In genomic region chr1:8073116-8073855, GRCh38 we compare ENCODE assay signal across 19 cellular contexts. TPM values are rescaled to one million over a fixed set of nuclear protein-coding genes. Genes with fewer than 3 reads are reported as not detected.
DNase-seq lines count a peak whose midpoint lies in the region; ATAC-seq, FAIRE-seq and TF ChIP-seq lines count a peak whose summit lies in the region.
"Had no signal": no experiment of that assay in that cellular context is flagged by ENCODE, and none has a peak within 500 bp of the region (broad histone marks: within the 10 kb centered on the region; RNA-seq: fewer than 3 reads in every experiment).

No MANE protein-coding gene starts in this region.

- H3K4me1 Mint-ChIP-seq in T-helper 17 cell: peaks cover 4% of the 10 kb centered on the region
- peaks cover 45% of the 10 kb centered on the region for H3K4me1 Mint-ChIP-seq in progenitor cell of endocrine pancreas (ENCODE audit: low read depth)

- H4K20me1 ChIP-seq in HepG2 (ENCODE audit: insufficient read depth, low read length): no peaks in the 10 kb centered on the region

- DNase-seq in HepG2 (ENCODE audit: low spot score) (no peak), right lobe of liver (no peak), T-helper 17 cell (no peak), progenitor cell of endocrine pancreas (ENCODE audit: low spot score, unreplicated experiment) (no peak), SHP77 (lab: John Stamatoyannopoulos, UW) (no peak), HuH-7.5 (ENCODE audit: low spot score) (no peak), NCI-H187 (lab: John Stamatoyannopoulos, UW) (no peak)
- DNase-seq: CD8-positive, alpha-beta T cell; DMS 273 treated with DMSO at 0.1 percent for 48 hours; GOT3; MG63; NCI-H1105; NCI-H1694 treated with DMSO at 0.1 percent for 48 hours; NCI-H748 treated with DMSO at 0.1 percent for 48 hours; PC-3; SIG-M5 had no signal

- FAIRE-seq in HepG2 (lab: Jason Lieb, UNC): no peak

- ATAC-seq in HepG2 (no peak), right lobe of liver (no peak), T-helper 17 cell (no peak), GM19467 (IDR thresholded peaks at IDR 0.05; ENCODE audit: unreplicated experiment) (no peak)
- ATAC-seq: CD8-positive, alpha-beta T cell; PC-3 had no signal

- POLR2A ChIA-PET in HepG2 (lab: Yijun Ruan, JAX): interaction anchor here (0.6 to 1.1 kb wide), 2 partner anchors 11 to 99 kb away, joined by 3 to 4 read pairs; no protein-coding TSS in a partner anchor

- H3K4me3 ChIP-seq in HepG2 (replicated peaks in 1 of 3; ENCODE audit: insufficient read depth in 1 of 3, low read depth in 2 of 3, low read length in 3 of 3): no peak overlapping the region
- no peak overlapping the region for H3K4me3 ChIP-seq in right lobe of liver
- H3K4me3 ChIP-seq: MG63 had no signal

- H3K9me3 ChIP-seq in HepG2 (ENCODE audit: low read length) (no peaks in the 10 kb centered on the region), right lobe of liver (no peaks in the 10 kb centered on the region), T-helper 17 cell (ENCODE audit: control insufficient read depth, low read length, poor library complexity, severe bottlenecking) (no peaks in the 10 kb centered on the region)
- H3K9me3 ChIP-seq: MG63 had no signal

- TF ChIP-seq EP300 in HepG2 (IDR thresholded peaks at IDR 0.05; ENCODE audit: low read depth in 2 of 2, low read length in 2 of 2): no peak
- TF ChIP-seq EP300 in HepG2 (CRISPR knock-in tag; IDR thresholded peaks at IDR 0.05; ENCODE audit: borderline replicate concordance): no peak

- H3K4me3 Mint-ChIP-seq in T-helper 17 cell (peak overlapping the region; percentile 15), progenitor cell of endocrine pancreas (ENCODE audit: low read depth) (no peak overlapping the region)
- H3K4me3 Mint-ChIP-seq: CD8-positive, alpha-beta T cell had no signal

- TF ChIP-seq RAD21 in HepG2 (CRISPR knock-in tag; IDR thresholded peaks at IDR 0.05): no peak

- BruUV-seq in HepG2 (replicated peaks; lab: Mats Ljungman, UMichigan): no TSS peak

- H3K27me3 Mint-ChIP-seq in T-helper 17 cell (peaks cover 25% of the 10 kb centered on the region), progenitor cell of endocrine pancreas (no peaks in the 10 kb centered on the region)

- TF ChIP-seq POLR2A in HepG2 (IDR thresholded peaks at IDR 0.05; ENCODE audit: insufficient read depth in 1 of 2, low read depth in 2 of 2, low read length in 2 of 2) (no peak), right lobe of liver (IDR thresholded peaks at IDR 0.05) (no peak)

- H3K79me2 ChIP-seq in HepG2 (ENCODE audit: insufficient read depth, low read length): peaks cover 5% of the 10 kb centered on the region

- in situ Hi-C loops in HepG2 (cut with HindIII; ENCODE audit: extremely low pct_ligation_motif_present, low pct_unique_long_range_greater_than_20kb): no loop called here

- no peak overlapping the region for H3K9ac ChIP-seq in HepG2 (ENCODE audit: insufficient read depth, low read depth, low read length)
- H3K9ac ChIP-seq: KMS-11 had no signal

- H2AFZ ChIP-seq in HepG2 (ENCODE audit: low read length): no peak overlapping the region

- intact Hi-C loops in HepG2 (cut with micrococcal nuclease; ENCODE audit: unreplicated experiment) (no loop called here), right lobe of liver (cut with DNase I) (no loop called here)

- CTCF ChIA-PET in HepG2 (lab: Yijun Ruan, JAX; ENCODE audit: low intra/inter-chr PET ratio, low total read pairs): no interaction called here

- H3K27me3 ChIP-seq in HepG2 (ENCODE audit: control insufficient read depth in 1 of 2, insufficient read depth in 2 of 2, low read length in 2 of 2) (no peaks in the 10 kb centered on the region), right lobe of liver (no peaks in the 10 kb centered on the region)
- H3K27me3 ChIP-seq: MG63 had no signal

- no peak overlapping the region for H3K27ac ChIP-seq in HepG2 (ENCODE audit: extremely low read length, insufficient read depth, low read length)
- H3K27ac ChIP-seq in right lobe of liver: no peak overlapping the region
- H3K27ac ChIP-seq: HL-60, KMS-11 had no signal

- no peak overlapping the region for H3K4me2 ChIP-seq in HepG2 (ENCODE audit: low read depth, low read length)
- H3K4me2 ChIP-seq: KMS-11 had no signal

- no peak for TF ChIP-seq CTCF in HepG2 (CRISPR knock-in tag; IDR thresholded peaks at IDR 0.05)
- TF ChIP-seq CTCF in right lobe of liver (IDR thresholded peaks at IDR 0.05): no peak
- TF ChIP-seq CTCF in progenitor cell of endocrine pancreas (IDR thresholded peaks at IDR 0.05; ENCODE audit: unreplicated experiment): no peak

- H3K9me3 Mint-ChIP-seq in progenitor cell of endocrine pancreas (ENCODE audit: low read depth): peaks cover 2% of the 10 kb centered on the region
- H3K9me3 Mint-ChIP-seq: CD8-positive, alpha-beta T cell had no signal

- H3K4me1 ChIP-seq in HepG2 (ENCODE audit: insufficient read depth, low read length): peaks cover 68% of the 10 kb centered on the region
- H3K4me1 ChIP-seq in right lobe of liver: peaks cover 0 to 14% (median 6%) of the 10 kb centered on the region in 4 donors

- H3K36me3 Mint-ChIP-seq in T-helper 17 cell (ENCODE audit: low read depth) (no peaks in the 10 kb centered on the region), progenitor cell of endocrine pancreas (ENCODE audit: insufficient read depth) (no peaks in the 10 kb centered on the region)
- H3K36me3 Mint-ChIP-seq: CD8-positive, alpha-beta T cell had no signal

- H3K36me3 ChIP-seq in HepG2 (replicated peaks in 1 of 2; ENCODE audit: control insufficient read depth in 1 of 2, insufficient read depth in 2 of 2, low read length in 2 of 2): no peaks in the 10 kb centered on the region
- H3K36me3 ChIP-seq in right lobe of liver: no peaks in the 10 kb centered on the region
- H3K36me3 ChIP-seq: MG63 had no signal

- WGBS in HepG2 (ENCODE audit: low lambda C conversion rate): 69% methylated on average over 7 of the region's 7 CpGs
- WGBS in right lobe of liver (ENCODE audit: insufficient coverage, low coverage, low lambda C conversion rate, missing lambda C conversion rate): 66% methylated on average over 6 of the region's 7 CpGs

- H3K27ac Mint-ChIP-seq in T-helper 17 cell: no peak overlapping the region
- H3K27ac Mint-ChIP-seq in progenitor cell of endocrine pancreas: peak overlapping the region; percentile 49
- H3K27ac Mint-ChIP-seq: CD8-positive, alpha-beta T cell had no signal

TF ChIP-seq in HepG2, 621 proteins besides CTCF, POLR2A, EP300 and RAD21:
- TF ChIP-seq CENPBD1 (CRISPR knock-in tag; IDR thresholded peaks at IDR 0.05; ENCODE audit: borderline replicate concordance, low read depth): no peak
- TF ChIP-seq ZKSCAN1 (IDR thresholded peaks at IDR 0.05; ENCODE audit: low read length): 0 out of 2 replicates have a peak, but pooled peaks have one; percentile 27

RNA-seq across cellular contexts. Expression of gene ERRFI1, which starts 47.2 kb away (rescaled TPM):
- total RNA-seq in HepG2 (2016; rRNA removed; fragmentation: Illumina TruSeq; extraction: Trizol): 84.4 and 99.5 TPM in 2 replicates
- total RNA-seq in HepG2 (2016; cell fraction: cytosol; rRNA removed; fragmentation: Illumina TruSeq; extraction: Trizol; ENCODE audit: low read depth): 16.2 and 17.9 TPM in 2 replicates
- 83.4 and 92.6 TPM in 2 replicates for total RNA-seq in HepG2 (2016; cell fraction: insoluble cytoplasmic fraction; rRNA removed; fragmentation: Illumina TruSeq; extraction: Trizol)
- total RNA-seq in HepG2 (2016; cell fraction: membrane; rRNA removed; fragmentation: Illumina TruSeq; extraction: Trizol): 72.5 and 74.8 TPM in 2 replicates
- 61.8 and 73.3 TPM in 2 replicates for total RNA-seq in HepG2 (2016; cell fraction: nucleus; rRNA removed; fragmentation: Illumina TruSeq; extraction: Trizol)
- polyA plus RNA-seq in HepG2 (2011; rRNA removed): 634 and 753 TPM in 2 replicates
- polyA plus RNA-seq in HepG2 (2011; cell fraction: cytosol; rRNA removed): 492 and 608 TPM in 2 replicates
- 300 and 467 TPM in 2 replicates for polyA plus RNA-seq in HepG2 (2011; cell fraction: nucleus; rRNA removed)
- polyA plus RNA-seq in HepG2 (2012): 335 and 494 TPM in 2 replicates
- polyA plus RNA-seq in HepG2 (2016; cell fraction: cytosol; fragmentation: Illumina TruSeq; extraction: Trizol; ENCODE audit: low read depth): 8.7 and 10.5 TPM in 2 replicates
- 102 and 107 TPM in 2 replicates for polyA plus RNA-seq in HepG2 (2016; cell fraction: insoluble cytoplasmic fraction; fragmentation: Illumina TruSeq; extraction: Trizol; ENCODE audit: low read depth)
- polyA plus RNA-seq in HepG2 (2016; cell fraction: membrane; fragmentation: Illumina TruSeq; extraction: Trizol; ENCODE audit: low read depth): 41.9 and 45.1 TPM in 2 replicates
- 110 and 117 TPM in 2 replicates for polyA plus RNA-seq in HepG2 (2016; cell fraction: nucleus; fragmentation: Illumina TruSeq; extraction: Trizol; ENCODE audit: insufficient read depth, low read depth)
- 6.9 and 217 TPM in 2 replicates for polyA minus RNA-seq in HepG2 (2011; rRNA and poly(A)+ RNA removed; ENCODE audit: low replicate concordance)
- 288 and 291 TPM in 2 replicates for polyA minus RNA-seq in HepG2 (2011; cell fraction: cytosol; rRNA and poly(A)+ RNA removed)
- polyA minus RNA-seq in HepG2 (2011; cell fraction: nucleus; rRNA and poly(A)+ RNA removed): 228 and 458 TPM in 2 replicates
- total RNA-seq in right lobe of liver: 100 to 1,000 TPM; 109 to 539 (median 214) TPM
- 1 to 10 TPM; 1.1 to 1.8 TPM for total RNA-seq in T-helper 17 cell
- 138 and 139 TPM in 2 replicates for total RNA-seq in progenitor cell of endocrine pancreas

Comparison
In these comparisons a context has a peak if more than half of its experiments do, and no peak if none do; other contexts are left out.
1. RNA of gene ERRFI1, which starts 47.2 kb away (total RNA-seq): 109 to 539 TPM in right lobe of liver, 138 to 139 TPM in progenitor cell of endocrine pancreas and 16.2 to 99.5 TPM in HepG2; 1.1 to 1.8 TPM in T-helper 17 cell; every median in the first group is over 4 times any median in the second.